In genomic region chr2:168715849-168716248, GRCh38 we compare ENCODE assay signal across 9 cellular contexts.
"Had no signal": no experiment of that assay in that cellular context is flagged by ENCODE, and none has a peak within 500 bp of the region (broad histone marks: within the 10 kb centered on the region; RNA-seq: fewer than 3 reads in every experiment).

No MANE protein-coding gene starts in this region.

- H3K9me3 Mint-ChIP-seq: GM23338, H9 had no signal

- ATAC-seq: GM23338 had no signal

- DNase-seq: H9, HCEC 1CT, Karpas-422, KBM-7 had no signal

- H3K9ac ChIP-seq: KMS-11 had no signal

- H3K4me3 Mint-ChIP-seq: GM23338, H9 had no signal

- FAIRE-seq: H1, H54, HTR-8/SVneo had no signal

- H2AFZ ChIP-seq: GM23338 had no signal

- H3K27ac ChIP-seq: KMS-11 had no signal

- H3K4me2 ChIP-seq: GM23338, KMS-11 had no signal

- H3K27ac Mint-ChIP-seq: GM23338, H9 had no signal

- H3K4me3 ChIP-seq: GM23338 had no signal
